In genomic region chr15:95928822-95929221, GRCh38 we compare ENCODE assay signal across 20 cellular contexts.
DNase-seq lines count a peak whose midpoint lies in the region; ATAC-seq, FAIRE-seq and TF ChIP-seq lines count a peak whose summit lies in the region.
"Had no signal": no experiment of that assay in that cellular context is flagged by ENCODE, and none has a peak within 500 bp of the region (broad histone marks: within the 10 kb centered on the region; RNA-seq: fewer than 3 reads in every experiment).

No MANE protein-coding gene starts in this region.

- H3F3A ChIP-seq in MM.1S (ENCODE audit: insufficient read depth, low read length) = peaks cover 10% of the 10 kb centered on the region; the same call in 1 of the 2 replicates

- no peak overlapping the region for H2BK120ac ChIP-seq in neuronal stem cell (ENCODE audit: low read depth, low read length)

- peaks cover 44% of the 10 kb centered on the region for H3K4me1 ChIP-seq in DND-41 (ENCODE audit: insufficient read depth, low read length)
- H3K4me1 ChIP-seq in MM.1S (ENCODE audit: low read length) = peaks cover 19% of the 10 kb centered on the region
- H3K4me1 ChIP-seq in neuronal stem cell (ENCODE audit: control insufficient read depth in 2 of 2, insufficient read depth in 1 of 2, low read depth in 1 of 2, low read length in 2 of 2) = peaks cover 5 to 7% of the 10 kb centered on the region in 2 donors
- H3K4me1 ChIP-seq: A549; BLaER1 treated with 17β-estradiol and CSF1 and Interleukin-3, amounts not matched to agents 10 nM and 100 nM had no signal

- WGBS in neuronal stem cell (ENCODE audit: extremely low coverage in 2 of 2, insufficient read length in 2 of 2, insufficient replicate concordance in 1 of 2), 2 donors = no CpG with 5 or more reads among the region's 3 CpGs

- no peaks in the 10 kb centered on the region for H3K9me3 Mint-ChIP-seq in nephron
- H3K9me3 Mint-ChIP-seq: CD4-positive, alpha-beta T cell had no signal

- no peaks in the 10 kb centered on the region for H3K27me3 ChIP-seq in DND-41 (ENCODE audit: insufficient read depth, low read length, poor library complexity)
- no peaks in the 10 kb centered on the region for H3K27me3 ChIP-seq in MM.1S (replicated peaks; ENCODE audit: insufficient read depth, low read length)
- H3K27me3 ChIP-seq in neuronal stem cell (ENCODE audit: control insufficient read depth in 3 of 3, insufficient read depth in 3 of 3, low read depth in 1 of 3, low read length in 3 of 3) = no peaks in the 10 kb centered on the region
- H3K27me3 ChIP-seq: BLaER1 treated with 17β-estradiol and CSF1 and Interleukin-3, amounts not matched to agents 10 nM and 100 nM; SJSA1 had no signal

- no peak overlapping the region for H3K14ac ChIP-seq in neuronal stem cell (ENCODE audit: low read length)

- no peak overlapping the region for H2BK12ac ChIP-seq in neuronal stem cell (ENCODE audit: low read length)

- TF ChIP-seq CTCF in DND-41 (IDR thresholded peaks at IDR 0.05; ENCODE audit: borderline replicate concordance, extremely low read depth, low read length, poor library complexity, severe bottlenecking) (no peak), MM.1S (IDR thresholded peaks at IDR 0.05; ENCODE audit: low read length) (no peak), nephron (IDR thresholded peaks at IDR 0.05; ENCODE audit: unreplicated experiment in 3 of 3) (no peak)

- no peak overlapping the region for H3K18ac ChIP-seq in neuronal stem cell (ENCODE audit: low read length)

- no peak overlapping the region for H4K91ac ChIP-seq in neuronal stem cell (ENCODE audit: low read depth, low read length, poor library complexity)

- no peak overlapping the region for H3K4me2 ChIP-seq in DND-41 (ENCODE audit: insufficient read depth, low read length)
- peak overlapping the region; percentile 48; the same call in 1 of the 2 replicates for H3K4me2 ChIP-seq in MM.1S (ENCODE audit: low read depth, low read length)
- no peak overlapping the region for H3K4me2 ChIP-seq in neuronal stem cell (ENCODE audit: insufficient read depth, low read length, poor library complexity, severe bottlenecking)
- H3K4me2 ChIP-seq: A549; BLaER1 treated with 17β-estradiol and CSF1 and Interleukin-3, amounts not matched to agents 10 nM and 100 nM; PC-9 had no signal

- H3K9ac ChIP-seq in DND-41 (ENCODE audit: low read depth, low read length) (peak overlapping the region; percentile 30; the same call in 1 of the 2 replicates), MM.1S (ENCODE audit: low read length) (0 out of 2 replicates have a peak overlapping the region, but pooled peaks have one; percentile 22), neuronal stem cell (ENCODE audit: low read depth, low read length, poor library complexity) (no peak overlapping the region)
- H3K9ac ChIP-seq: BLaER1 treated with 17β-estradiol and CSF1 and Interleukin-3, amounts not matched to agents 10 nM and 100 nM had no signal

- no peak for FAIRE-seq in urothelium cell line (lab: Jason Lieb, UNC)
- FAIRE-seq: A549, GM19239 had no signal

- H4K20me1 ChIP-seq in DND-41 (ENCODE audit: insufficient read depth, low read length) (no peaks in the 10 kb centered on the region), MM.1S (ENCODE audit: insufficient read depth, low read length) (no peaks in the 10 kb centered on the region)
- H4K20me1 ChIP-seq: BLaER1 treated with 17β-estradiol and CSF1 and Interleukin-3, amounts not matched to agents 10 nM and 100 nM had no signal

- H3K36me3 ChIP-seq in DND-41 (ENCODE audit: insufficient read depth, low read length) (no peaks in the 10 kb centered on the region), MM.1S (replicated peaks; ENCODE audit: insufficient read depth, low read length) (no peaks in the 10 kb centered on the region), neuronal stem cell (replicated peaks in 1 of 2; ENCODE audit: control insufficient read depth in 2 of 2, insufficient read depth in 2 of 2, low read length in 2 of 2) (no peaks in the 10 kb centered on the region)
- H3K36me3 ChIP-seq: BLaER1 treated with 17β-estradiol and CSF1 and Interleukin-3, amounts not matched to agents 10 nM and 100 nM; SJSA1 had no signal

- peaks cover 38% of the 10 kb centered on the region for H3K4me1 Mint-ChIP-seq in nephron

- H3K9me3 ChIP-seq in DND-41 (ENCODE audit: insufficient read depth, low read length, severe bottlenecking) (no peaks in the 10 kb centered on the region), MM.1S (replicated peaks; ENCODE audit: insufficient read depth, low read length) (no peaks in the 10 kb centered on the region), neuronal stem cell (replicated peaks in 1 of 2; ENCODE audit: control insufficient read depth in 2 of 2, insufficient read depth in 1 of 2, low read depth in 1 of 2, low read length in 2 of 2) (no peaks in the 10 kb centered on the region)
- H3K9me3 ChIP-seq: A549; BLaER1 treated with 17β-estradiol and CSF1 and Interleukin-3, amounts not matched to agents 10 nM and 100 nM had no signal

- peak overlapping the region; percentile 77 for H3K27ac ChIP-seq in DND-41 (ENCODE audit: low read length)
- H3K27ac ChIP-seq in MM.1S (ENCODE audit: low read length) = peak overlapping the region; percentile 71; the same call in 1 of the 2 replicates
- no peak overlapping the region for H3K27ac ChIP-seq in neuronal stem cell (replicated peaks; ENCODE audit: low read length)
- H3K27ac ChIP-seq: A549; BLaER1 treated with 17β-estradiol and CSF1 and Interleukin-3, amounts not matched to agents 10 nM and 100 nM; PC-9; SJSA1 had no signal

- no peaks in the 10 kb centered on the region for H3K79me2 ChIP-seq in DND-41 (ENCODE audit: insufficient read depth, low read length)
- no peaks in the 10 kb centered on the region for H3K79me2 ChIP-seq in MM.1S (ENCODE audit: low read length)

- 0 out of 3 replicates have a peak, but pooled peaks have one; percentile 5 for ATAC-seq in DND-41 (ENCODE audit: insufficient read depth, low read depth)
- ATAC-seq in GM19397 (IDR thresholded peaks at IDR 0.05; ENCODE audit: unreplicated experiment) = peak; percentile 7
- no peak for ATAC-seq in HG03571 (IDR thresholded peaks at IDR 0.05; ENCODE audit: unreplicated experiment)
- ATAC-seq: A549 had no signal

- H3K4me3 ChIP-seq in DND-41 (ENCODE audit: low read depth in 1 of 2, low read length in 2 of 2) (no peak overlapping the region), MM.1S (ENCODE audit: low read length) (no peak overlapping the region), neuronal stem cell (ENCODE audit: low read length in 2 of 2) (no peak overlapping the region)
- H3K4me3 ChIP-seq: A549; BLaER1 treated with 17β-estradiol and CSF1 and Interleukin-3, amounts not matched to agents 10 nM and 100 nM; PC-9; SJSA1 had no signal

- no peaks in the 10 kb centered on the region for H3K36me3 Mint-ChIP-seq in nephron (ENCODE audit: low read depth)

- peaks cover 14% of the 10 kb centered on the region for H3K27me3 Mint-ChIP-seq in nephron (ENCODE audit: low read depth)
- H3K27me3 Mint-ChIP-seq: CD4-positive, alpha-beta T cell had no signal

- H3K9me2 ChIP-seq in MM.1S (replicated peaks; ENCODE audit: insufficient read depth, low read length) = no peaks in the 10 kb centered on the region

- no peak overlapping the region for H2BK5ac ChIP-seq in neuronal stem cell (ENCODE audit: low read length)

- no peak overlapping the region for H3K23ac ChIP-seq in neuronal stem cell (ENCODE audit: low read depth, low read length, poor library complexity)

- H3K79me1 ChIP-seq in neuronal stem cell (ENCODE audit: low read depth, low read length) = no peaks in the 10 kb centered on the region

- no peak overlapping the region for H4K8ac ChIP-seq in neuronal stem cell (ENCODE audit: low read depth, low read length)

- no peak overlapping the region for H2BK15ac ChIP-seq in neuronal stem cell (ENCODE audit: low read length)

- peak overlapping the region in 2 of 3 experiments; percentile 53 to 61 for H3K27ac Mint-ChIP-seq in nephron
- H3K27ac Mint-ChIP-seq: CD4-positive, alpha-beta T cell had no signal

- H3K4ac ChIP-seq in neuronal stem cell (ENCODE audit: low read length) = no peak overlapping the region

- no peak overlapping the region for H3K4me3 Mint-ChIP-seq in nephron
- H3K4me3 Mint-ChIP-seq: CD4-positive, alpha-beta T cell had no signal

- H2AK5ac ChIP-seq in neuronal stem cell (ENCODE audit: low read depth, low read length) = no peak overlapping the region

- H2AFZ ChIP-seq in DND-41 (ENCODE audit: low read depth, low read length) = no peak overlapping the region
- peak overlapping the region; percentile 15; the same call in 1 of the 2 replicates for H2AFZ ChIP-seq in MM.1S (ENCODE audit: low read length)
- no peak overlapping the region for H2AFZ ChIP-seq in neuronal stem cell (ENCODE audit: low read length)
- H2AFZ ChIP-seq: PC-9 had no signal

- DNase-seq in DND-41 = no peak
- no peak for DNase-seq in MM.1S
- no peak for DNase-seq in urothelium cell line (ENCODE audit: low spot score)
- DNase-seq in neuronal stem cell (ENCODE audit: low spot score) = no peak
- DNase-seq: COR-L47, H7, NCI-H1105, NCI-H1436 treated with DMSO at 0.1 percent for 48 hours, NCI-H446, NCI-H524 treated with DMSO at 0.1 percent for 48 hours, PC-9, Right ventricle myocardium superior had no signal
